In the genomic region with DNA sequence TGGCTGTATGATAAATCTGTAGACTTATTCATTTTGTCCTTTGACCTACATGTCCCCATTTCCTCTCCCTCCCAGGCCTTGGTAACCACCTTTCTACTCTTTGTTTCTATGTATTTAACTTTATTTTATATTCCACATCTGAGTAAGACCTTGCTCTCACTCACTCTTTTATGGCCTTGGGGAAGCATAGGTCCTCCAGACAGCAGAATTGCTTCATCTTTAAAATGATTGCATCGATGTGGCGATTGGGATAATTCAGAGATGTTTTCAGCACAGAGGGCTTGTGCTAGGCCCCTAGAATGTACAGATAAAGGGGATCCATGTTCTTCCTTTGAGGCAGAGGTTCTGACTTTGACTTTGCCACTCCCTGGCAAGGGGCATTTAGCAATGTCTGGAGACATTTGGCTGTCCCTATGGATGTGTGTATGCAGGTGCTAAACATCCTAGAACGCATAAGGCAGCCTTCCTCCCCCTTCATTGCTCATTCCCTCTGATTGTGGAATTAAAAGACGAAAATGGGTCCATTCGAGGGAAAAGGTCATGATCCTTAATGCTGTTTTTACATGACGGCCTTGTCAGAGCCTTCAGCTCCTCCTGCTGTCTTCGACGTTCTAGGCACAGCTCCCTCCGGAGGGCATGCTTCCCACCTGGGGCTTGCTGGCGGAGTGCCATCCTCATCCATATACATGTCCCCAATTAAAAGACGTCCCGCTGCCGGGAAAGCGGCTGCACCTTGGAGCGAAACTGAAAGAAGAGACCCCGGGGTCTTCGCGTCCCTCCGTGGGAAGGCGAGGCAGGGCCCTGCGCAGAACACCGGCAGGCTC, we compare ENCODE assay signal across 10 cellular contexts. TPM values are rescaled to one million over a fixed set of nuclear protein-coding genes. Genes with fewer than 3 reads are reported as not detected.
DNase-seq lines count a peak whose midpoint lies in the region; ATAC-seq, FAIRE-seq and TF ChIP-seq lines count a peak whose summit lies in the region.
"Had no signal": no experiment of that assay in that cellular context is flagged by ENCODE, and none has a peak within 500 bp of the region (broad histone marks: within the 10 kb centered on the region; RNA-seq: fewer than 3 reads in every experiment).

No MANE protein-coding gene starts in this region.

- intact Hi-C loops in pancreas (cut with DNase I), result no loop called here

- 12 to 13% methylated on average over 22 of the region's 22 CpGs for WGBS in pancreas, 2 donors

- H3K4me1 ChIP-seq in pancreas, result peaks cover 11 to 25% (median 22%) of the 10 kb centered on the region in 3 donors

- H3K4me3 ChIP-seq in epithelial cell of proximal tubule (ENCODE audit: low read depth, low read length) (peak overlapping the region; percentile 69), pancreas (peak overlapping the region; percentile 36 to 61 (median 54))

- no peaks in the 10 kb centered on the region for H3K27me3 ChIP-seq in pancreas

- no peaks in the 10 kb centered on the region for H3K36me3 ChIP-seq in pancreas

- TF ChIP-seq CTCF in epithelial cell of proximal tubule (conservative IDR thresholded peaks at IDR 0.05; ENCODE audit: low read depth, low read length), result peak; percentile 27
- TF ChIP-seq CTCF in pancreas (IDR thresholded peaks at IDR 0.05), result no peak

- DNase-seq in DMS79 (lab: John Stamatoyannopoulos, UW) (peak; percentile 80), NCI-H345 (lab: John Stamatoyannopoulos, UW) (peak; percentile 81), epithelial cell of proximal tubule (ENCODE audit: low read depth) (no peak), pancreas (peak in 1 of 6 donors; percentile 75), GDM1 (lab: John Stamatoyannopoulos, UW) (no peak)
- DNase-seq in activated CD4-positive, alpha-beta T cell treated with anti-CD3 and anti-CD28 coated beads for 4 hours, result no peak
- DNase-seq: effector memory CD4-positive, alpha-beta T cell; stimulated activated CD8-positive, alpha-beta memory T cell treated with anti-CD3 and anti-CD28 coated beads, Interleukin-4, amount 100 ng/mL, for 48 hours had no signal

- peak in 2 of 4 donors; percentile 0 to 7 for ATAC-seq in pancreas
- no peak for ATAC-seq in HG02885 (IDR thresholded peaks at IDR 0.05; ENCODE audit: poor library complexity, unreplicated experiment)
- no peak for ATAC-seq in HG03521 (IDR thresholded peaks at IDR 0.05; ENCODE audit: unreplicated experiment)

- H3K9me3 ChIP-seq in pancreas, result no peaks in the 10 kb centered on the region

- peak overlapping the region; percentile 89 to 93 (median 92) for H3K27ac ChIP-seq in pancreas

- no peak for FAIRE-seq in pancreas (lab: Jason Lieb, UNC)

RNA-seq across cellular contexts. Expression of gene GPR39, which starts 1.1 kb away (rescaled TPM):
- 9.0 and 10.8 TPM in 2 replicates for total RNA-seq in epithelial cell of proximal tubule
- total RNA-seq in pancreas, result 1 to 10 TPM; 3.2 to 8.1 (median 4.5) TPM
- polyA plus RNA-seq in pancreas, result 1 to 10 TPM; 2.3 to 3.1 TPM

Comparison
In these comparisons a context has a peak if more than half of its experiments do, and no peak if none do; other contexts are left out.
1. DNase-seq: peak in DMS79 (single experiment) and NCI-H345 (single experiment); none in epithelial cell of proximal tubule (single experiment), GDM1 (single experiment) and activated CD4-positive, alpha-beta T cell treated with anti-CD3 and anti-CD28 coated beads for 4 hours (0 of 2).